Comparison of ENCODE assay signal across 1 cellular context in genomic region chr3:172749201-172749965, GRCh38.
A peak's percentile ranks its signal among the peaks of the same experiment; 100 is the strongest.
TF ChIP-seq lines count a peak whose summit lies in the region.

No MANE protein-coding gene starts in this region.

TF ChIP-seq in A549, 52 proteins besides CTCF, POLR2A, EP300 and RAD21 (continued from another document):
- TF ChIP-seq REST (IDR thresholded peaks at IDR 0.05) (no peak), JUNB (IDR thresholded peaks at IDR 0.05) (peak; percentile 23; the same call in 1 of the 2 replicates), KDM1A (IDR thresholded peaks at IDR 0.05; ENCODE audit: low read depth) (no peak), TP53 (CRISPR knock-in tag; IDR thresholded peaks at IDR 0.05) (0 out of 2 replicates have a peak, but pooled peaks have one; percentile 27), FOSL2 (IDR thresholded peaks at IDR 0.05) (0 out of 2 replicates have a peak, but pooled peaks have one; percentile 13), FOSL2 (CRISPR knock-in tag; IDR thresholded peaks at IDR 0.05) (peak; percentile 86), ESRRA (IDR thresholded peaks at IDR 0.05; ENCODE audit: borderline replicate concordance, low read length) (no peak), HDAC2 (IDR thresholded peaks at IDR 0.05) (no peak), GATA3 (IDR thresholded peaks at IDR 0.05; ENCODE audit: borderline replicate concordance) (peak; percentile 83), HEYL (CRISPR knock-in tag; IDR thresholded peaks at IDR 0.05) (no peak; the same call in 1 of the 2 replicates), NFE2L2 (conservative IDR thresholded peaks at IDR 0.05; ENCODE audit: low read length) (no peak), JUN (IDR thresholded peaks at IDR 0.05) (peak; percentile 69 to 78; a peak in 3 of 5 replicates), NR3C1 (IDR thresholded peaks at IDR 0.05) (no peak), ELK1 (IDR thresholded peaks at IDR 0.05; ENCODE audit: low read depth, low read length) (no peak), ZNF302 (CRISPR knock-in tag; IDR thresholded peaks at IDR 0.05) (no peak), FOXS1 (CRISPR knock-in tag; IDR thresholded peaks at IDR 0.05) (peak; percentile 0; the same call in 1 of the 2 replicates), RCOR1 (IDR thresholded peaks at IDR 0.05; ENCODE audit: low read depth, low read length) (no peak), PBX3 (IDR thresholded peaks at IDR 0.05) (no peak), ZSCAN20 (CRISPR knock-in tag; IDR thresholded peaks at IDR 0.05) (peak; percentile 70; the same call in 1 of the 2 replicates), MAFK (IDR thresholded peaks at IDR 0.05; ENCODE audit: partially characterized antibody) (peak; percentile 22), BHLHE40 (IDR thresholded peaks at IDR 0.05; ENCODE audit: low read depth, low read length) (no peak), CBX8 (IDR thresholded peaks at IDR 0.05) (no peak), EHMT2 (IDR thresholded peaks at IDR 0.05; ENCODE audit: low read depth) (no peak), FOSB (CRISPR knock-in tag; IDR thresholded peaks at IDR 0.05) (peak; percentile 89; the same call in 1 of the 2 replicates)
